Comparison of ENCODE assay signal across 21 cellular contexts in genomic region chr14:92584221-92584620, GRCh38.
A peak's percentile ranks its signal among the peaks of the same experiment; 100 is the strongest.
DNase-seq lines count a peak whose midpoint lies in the region; ATAC-seq and TF ChIP-seq lines count a peak whose summit lies in the region.
"Had no signal": no experiment of that assay in that cellular context is flagged by ENCODE, and none has a peak within 500 bp of the region (broad histone marks: within the 10 kb centered on the region; RNA-seq: fewer than 3 reads in every experiment).

No MANE protein-coding gene starts in this region.

- H3K27ac ChIP-seq in BLaER1: peak overlapping the region; percentile 11; the same call in 1 of the 2 replicates
- H3K27ac ChIP-seq in CD8-positive, alpha-beta memory T cell (ENCODE audit: low read depth, low read length): no peak overlapping the region
- H3K27ac ChIP-seq: left ventricle myocardium inferior had no signal

- ATAC-seq in natural killer cell: no peak
- ATAC-seq in HG03139 (IDR thresholded peaks at IDR 0.05; ENCODE audit: unreplicated experiment): no peak
- ATAC-seq: GM23338 had no signal

- no peaks in the 10 kb centered on the region for H3K27me3 Mint-ChIP-seq in CD8-positive, alpha-beta memory T cell
- H3K27me3 Mint-ChIP-seq in activated naive CD8-positive, alpha-beta T cell treated with anti-CD3 and anti-CD28 coated beads for 36 hours: no peaks in the 10 kb centered on the region
- no peaks in the 10 kb centered on the region for H3K27me3 Mint-ChIP-seq in natural killer cell (ENCODE audit: low read depth in 2 of 2)

- intact Hi-C loops in natural killer cell (cut with micrococcal nuclease): no loop called here

- POLR2A ChIA-PET in CD8-positive, alpha-beta memory T cell (lab: Charles Lee): interaction anchor here (0.7 kb wide), 1 partner anchor 31 kb away, joined by 4 read pairs; no protein-coding TSS in a partner anchor

- H3K9ac ChIP-seq in BLaER1: no peak overlapping the region

- DNase-seq in CD8-positive, alpha-beta memory T cell: no peak
- no peak for DNase-seq in activated naive CD8-positive, alpha-beta T cell treated with anti-CD3 and anti-CD28 coated beads for 36 hours
- DNase-seq in natural killer cell: no peak
- no peak for DNase-seq in NOMO-1 (lab: John Stamatoyannopoulos, UW; ENCODE audit: unreplicated experiment in 2 of 2)
- no peak for DNase-seq in SKM-1 (lab: John Stamatoyannopoulos, UW; ENCODE audit: unreplicated experiment)
- DNase-seq in NCI-H748 (lab: John Stamatoyannopoulos, UW; ENCODE audit: unreplicated experiment): no peak
- DNase-seq: activated gamma-delta T cell, Calu3, endodermal cell, head of caudate nucleus, left ventricle myocardium inferior, NCI-H1436, NCI-H2171, NCI-H526, occipital lobe, OCI-M1, SHP77 treated with DMSO at 0.1 percent for 48 hours, T-helper 2 cell had no signal

- CTCF ChIA-PET in CD8-positive, alpha-beta memory T cell (lab: Charles Lee): no interaction called here

- peaks cover 7 to 17% (median 17%) of the 10 kb centered on the region in 3 donors for H3K36me3 Mint-ChIP-seq in CD8-positive, alpha-beta memory T cell
- peaks cover 84% of the 10 kb centered on the region for H3K36me3 Mint-ChIP-seq in activated naive CD8-positive, alpha-beta T cell treated with anti-CD3 and anti-CD28 coated beads for 36 hours
- peaks cover 9% of the 10 kb centered on the region for H3K36me3 Mint-ChIP-seq in natural killer cell

- no peak overlapping the region for H3K4me3 ChIP-seq in BLaER1
- peak overlapping the region; percentile 4 for H3K4me3 ChIP-seq in CD8-positive, alpha-beta memory T cell (ENCODE audit: low read length)
- H3K4me3 ChIP-seq: GM23338, left ventricle myocardium inferior had no signal

- peaks cover 5% of the 10 kb centered on the region for H3K9me3 ChIP-seq in BLaER1
- no peaks in the 10 kb centered on the region for H3K9me3 ChIP-seq in CD8-positive, alpha-beta memory T cell (ENCODE audit: low read length)
- H3K9me3 ChIP-seq: left ventricle myocardium inferior had no signal

- no peaks in the 10 kb centered on the region; the same call in 1 of the 2 replicates for H3K27me3 ChIP-seq in BLaER1
- no peaks in the 10 kb centered on the region for H3K27me3 ChIP-seq in CD8-positive, alpha-beta memory T cell (ENCODE audit: insufficient read depth, low read length, poor library complexity, severe bottlenecking)

- H3K4me1 Mint-ChIP-seq in CD8-positive, alpha-beta memory T cell: peaks cover 96 to 100% (median 100%) of the 10 kb centered on the region in 3 donors
- peaks cover 92% of the 10 kb centered on the region for H3K4me1 Mint-ChIP-seq in activated naive CD8-positive, alpha-beta T cell treated with anti-CD3 and anti-CD28 coated beads for 36 hours
- H3K4me1 Mint-ChIP-seq in natural killer cell: peaks cover 91 to 94% of the 10 kb centered on the region in 2 donors

- 0 out of 2 replicates have a peak, but pooled peaks cover 4% of the 10 kb centered on the region for H4K20me1 ChIP-seq in BLaER1

- peaks cover 29% of the 10 kb centered on the region for H3K36me3 ChIP-seq in BLaER1
- no peaks in the 10 kb centered on the region for H3K36me3 ChIP-seq in CD8-positive, alpha-beta memory T cell (ENCODE audit: insufficient read depth, low read length)

- peaks cover 87% of the 10 kb centered on the region for H3K4me1 ChIP-seq in BLaER1
- H3K4me1 ChIP-seq in CD8-positive, alpha-beta memory T cell (ENCODE audit: insufficient read depth, low read length): peaks cover 96% of the 10 kb centered on the region

- TF ChIP-seq CTCF in natural killer cell (IDR thresholded peaks at IDR 0.05): no peak

- peak overlapping the region; percentile 82 for H3K4me2 ChIP-seq in BLaER1
- H3K4me2 ChIP-seq: GM23338 had no signal

- H3K9me3 Mint-ChIP-seq in CD8-positive, alpha-beta memory T cell: no peaks in the 10 kb centered on the region
- H3K9me3 Mint-ChIP-seq in activated naive CD8-positive, alpha-beta T cell treated with anti-CD3 and anti-CD28 coated beads for 36 hours: peaks cover 9% of the 10 kb centered on the region
- peaks cover 0 to 4% of the 10 kb centered on the region in 2 donors for H3K9me3 Mint-ChIP-seq in natural killer cell

- peak overlapping the region in 4 of 7 donors; percentile 55 to 78 (median 72) for H3K4me3 Mint-ChIP-seq in CD8-positive, alpha-beta memory T cell
- no peak overlapping the region for H3K4me3 Mint-ChIP-seq in activated naive CD8-positive, alpha-beta T cell treated with anti-CD3 and anti-CD28 coated beads for 36 hours
- H3K4me3 Mint-ChIP-seq in natural killer cell: peak overlapping the region; percentile 84
- H3K4me3 Mint-ChIP-seq: endodermal cell, GM23338 had no signal

- H3K27ac Mint-ChIP-seq in CD8-positive, alpha-beta memory T cell: peak overlapping the region; percentile 66 to 99 (median 93)
- H3K27ac Mint-ChIP-seq in activated naive CD8-positive, alpha-beta T cell treated with anti-CD3 and anti-CD28 coated beads for 36 hours: peak overlapping the region; percentile 98
- H3K27ac Mint-ChIP-seq in natural killer cell: peak overlapping the region; percentile 94 to 96
- H3K27ac Mint-ChIP-seq: endodermal cell, GM23338 had no signal
